Comparison of ENCODE assay signal across 1 cellular context in genomic region chr14:69034612-69035262, GRCh38.
A peak's percentile ranks its signal among the peaks of the same experiment; 100 is the strongest.
TF ChIP-seq lines count a peak whose summit lies in the region.

No MANE protein-coding gene starts in this region.

TF ChIP-seq in endothelial cell of umbilical vein, 7 proteins besides CTCF, POLR2A, EP300 and RAD21:
- no peak for TF ChIP-seq EZH2 (IDR thresholded peaks at IDR 0.05; ENCODE audit: borderline replicate concordance, low read depth, low read length, severe bottlenecking)
- peak; percentile 53 for TF ChIP-seq POLR2AphosphoS5 (IDR thresholded peaks at IDR 0.05; ENCODE audit: insufficient read depth, low read depth, low read length)
- TF ChIP-seq FOS (IDR thresholded peaks at IDR 0.05; ENCODE audit: borderline replicate concordance, insufficient read depth, low read length), result no peak
- no peak for TF ChIP-seq MYC (IDR thresholded peaks at IDR 0.05; ENCODE audit: low read depth, low read length)
- peak; percentile 50 for TF ChIP-seq JUN (IDR thresholded peaks at IDR 0.05; ENCODE audit: borderline replicate concordance, insufficient read depth, insufficient read length, low read depth)
- TF ChIP-seq GATA2 (IDR thresholded peaks at IDR 0.05; ENCODE audit: insufficient read depth, insufficient read length, low read depth, low read length), result peak; percentile 9
- no peak for TF ChIP-seq MAX (IDR thresholded peaks at IDR 0.05; ENCODE audit: insufficient read depth, insufficient read length)
